Comparison of ENCODE assay signal across 14 cellular contexts in genomic region chr1:41236781-41237180, GRCh38.
"Had no signal": no experiment of that assay in that cellular context is flagged by ENCODE, and none has a peak within 500 bp of the region (broad histone marks: within the 10 kb centered on the region; RNA-seq: fewer than 3 reads in every experiment).

No MANE protein-coding gene starts in this region.

- H3K9me3 ChIP-seq: colonic mucosa, tibial artery had no signal

- DNase-seq: activated CD4-positive, alpha-beta T cell treated with anti-CD3 and anti-CD28 coated beads, Interleukin-2, amount 50 U/mL, for 4 hours; activated CD4-positive, CD25-positive, alpha-beta regulatory T cell treated with anti-CD3 and anti-CD28 coated beads, Interleukin-2, amount 50 U/mL, for 72 hours; activated T-cell treated with anti-CD3 and anti-CD28 coated beads, Interleukin-2, amount 50 U/mL, for 72 hours; amniotic stem cell; colonic mucosa; head of caudate nucleus; kidney; occipital lobe; retina; stimulated activated naive CD8-positive, alpha-beta T cell treated with anti-CD3 and anti-CD28 coated beads, Interleukin-15, Interleukin-2, amounts not matched to agents 100 U/mL and 50 U/mL, for 24 hours; substantia nigra; tibial artery had no signal

- ATAC-seq: activated T-cell treated with anti-CD3 and anti-CD28 coated beads, Interleukin-2, amount 50 U/mL, for 72 hours; left lobe of liver; stimulated activated naive CD8-positive, alpha-beta T cell treated with anti-CD3 and anti-CD28 coated beads, Interleukin-15, Interleukin-2, amounts not matched to agents 100 U/mL and 50 U/mL, for 24 hours had no signal

- H3K27ac ChIP-seq: colonic mucosa, tibial artery had no signal

- H3K27me3 ChIP-seq: colonic mucosa, tibial artery had no signal

- H3K36me3 ChIP-seq: colonic mucosa, tibial artery had no signal

- H3K4me3 ChIP-seq: colonic mucosa, tibial artery had no signal

- FAIRE-seq: frontal cortex, kidney had no signal
